ENCODE assay signal across 1 cellular context in the genomic region with DNA sequence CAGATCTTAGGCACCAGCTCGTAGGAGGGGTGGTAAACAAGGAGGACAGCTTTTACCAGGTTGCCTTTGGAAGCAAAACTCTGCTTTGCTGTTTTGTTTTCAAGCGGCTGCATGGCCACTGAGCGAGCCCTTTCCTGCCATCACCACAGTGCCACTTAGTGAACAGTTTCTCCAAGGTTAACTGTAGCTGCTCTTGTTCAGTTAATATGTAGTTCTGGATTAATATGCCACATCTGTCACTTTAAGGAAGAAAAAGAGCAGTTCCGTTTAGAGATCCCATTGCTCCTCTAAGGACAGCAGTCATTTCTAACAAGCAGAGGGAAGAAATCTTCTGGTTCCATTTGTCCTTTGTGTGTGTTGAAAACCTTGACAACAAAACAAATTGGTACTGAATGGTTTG.
TF ChIP-seq lines count a peak whose summit lies in the region.

No MANE protein-coding gene starts in this region.

TF ChIP-seq in H1, 55 proteins besides CTCF, POLR2A, EP300 and RAD21 (continued from another document):
- TF ChIP-seq CEBPB (IDR thresholded peaks at IDR 0.05; ENCODE audit: low read depth, low read length) (no peak), CTBP2 (IDR thresholded peaks at IDR 0.05; ENCODE audit: borderline replicate concordance, insufficient read depth, insufficient read length, low read length) (no peak), SP4 (IDR thresholded peaks at IDR 0.05; ENCODE audit: low read length) (no peak), KDM5A (IDR thresholded peaks at IDR 0.05; ENCODE audit: low read length) (no peak), SRF (IDR thresholded peaks at IDR 0.05; ENCODE audit: low read depth, low read length) (no peak), E2F6 (IDR thresholded peaks at IDR 0.05) (no peak)
